ENCODE assay signal across 8 cellular contexts in genomic region chr1:202144510-202145324, GRCh38. TPM values are rescaled to one million over a fixed set of nuclear protein-coding genes. Genes with fewer than 3 reads are reported as not detected.
DNase-seq lines count a peak whose midpoint lies in the region; ATAC-seq lines count a peak whose summit lies in the region.

Gene ARL8A (minus strand): TSS chr1:202144737. CDS start chr1:202144572, 165 bp downstream.

- H3K4me3 Mint-ChIP-seq in activated CD8-positive, alpha-beta memory T cell treated with anti-CD3 and anti-CD28 coated beads, Interleukin-2, amount 10 ng/mL, durations not matched to agents 7 days and 5 days: peak within 1 kb of the TSS; percentile 85
- peak within 1 kb of the TSS; percentile 99 for H3K4me3 Mint-ChIP-seq in stimulated activated effector memory CD8-positive, alpha-beta T cell treated with anti-CD3 and anti-CD28 coated beads, Interleukin-12 subunit alpha, Interleukin-12 subunit beta, amount 100 ng/mL, for 72 hours

- H2BK120ac ChIP-seq in mesenchymal stem cell (ENCODE audit: low read depth, low read length): peak within 1 kb of the TSS; percentile 11

- H3K4ac ChIP-seq in mesenchymal stem cell (ENCODE audit: low read depth in 1 of 2, low read length in 2 of 2): peak within 1 kb of the TSS; percentile 93 to 99

- peaks cover 18% of the 10 kb centered on the region for H3K36me3 Mint-ChIP-seq in activated CD8-positive, alpha-beta memory T cell treated with anti-CD3 and anti-CD28 coated beads, Interleukin-2, amount 10 ng/mL, durations not matched to agents 7 days and 5 days
- H3K36me3 Mint-ChIP-seq in stimulated activated effector memory CD8-positive, alpha-beta T cell treated with anti-CD3 and anti-CD28 coated beads, Interleukin-12 subunit alpha, Interleukin-12 subunit beta, amount 100 ng/mL, for 72 hours: peaks cover 57% of the 10 kb centered on the region

- peak within 1 kb of the TSS; percentile 87 for H3K9ac ChIP-seq in endocrine pancreas (ENCODE audit: control insufficient read depth, insufficient read depth, low read length)
- peak within 1 kb of the TSS; percentile 88 for H3K9ac ChIP-seq in mesenchymal stem cell (ENCODE audit: low read length)

- H2BK5ac ChIP-seq in mesenchymal stem cell (ENCODE audit: low read depth, low read length, poor library complexity, severe bottlenecking): peak within 1 kb of the TSS; percentile 52

- H3K4me3 ChIP-seq in endocrine pancreas (ENCODE audit: control insufficient read depth, insufficient read depth, low read length): peak within 1 kb of the TSS; percentile 64
- peak within 1 kb of the TSS; percentile 93 to 97 for H3K4me3 ChIP-seq in mesenchymal stem cell (ENCODE audit: insufficient read depth in 1 of 2, low read depth in 1 of 2, low read length in 2 of 2)

- H3K27ac Mint-ChIP-seq in activated CD8-positive, alpha-beta memory T cell treated with anti-CD3 and anti-CD28 coated beads, Interleukin-2, amount 10 ng/mL, durations not matched to agents 7 days and 5 days: peak within 1 kb of the TSS; percentile 90
- peak within 1 kb of the TSS; percentile 99 for H3K27ac Mint-ChIP-seq in stimulated activated effector memory CD8-positive, alpha-beta T cell treated with anti-CD3 and anti-CD28 coated beads, Interleukin-12 subunit alpha, Interleukin-12 subunit beta, amount 100 ng/mL, for 72 hours

- H3K79me1 ChIP-seq in mesenchymal stem cell (replicated peaks; ENCODE audit: low read length, poor library complexity, severe bottlenecking): peaks cover 8% of the 10 kb centered on the region

- ATAC-seq in GM18498 (IDR thresholded peaks at IDR 0.05; ENCODE audit: unreplicated experiment): peak; percentile 64
- ATAC-seq in HG02938 (IDR thresholded peaks at IDR 0.05; ENCODE audit: unreplicated experiment): peak; percentile 41
- peak; percentile 84 for ATAC-seq in activated CD8-positive, alpha-beta memory T cell treated with anti-CD3 and anti-CD28 coated beads, Interleukin-2, amount 10 ng/mL, durations not matched to agents 7 days and 5 days
- peak; percentile 75 for ATAC-seq in stimulated activated effector memory CD8-positive, alpha-beta T cell treated with anti-CD3 and anti-CD28 coated beads, Interleukin-12 subunit alpha, Interleukin-12 subunit beta, amount 100 ng/mL, for 72 hours

- H3K9me3 Mint-ChIP-seq in activated CD8-positive, alpha-beta memory T cell treated with anti-CD3 and anti-CD28 coated beads, Interleukin-2, amount 10 ng/mL, durations not matched to agents 7 days and 5 days (ENCODE audit: low read depth): no peaks in the 10 kb centered on the region
- H3K9me3 Mint-ChIP-seq in stimulated activated effector memory CD8-positive, alpha-beta T cell treated with anti-CD3 and anti-CD28 coated beads, Interleukin-12 subunit alpha, Interleukin-12 subunit beta, amount 100 ng/mL, for 72 hours: no peaks in the 10 kb centered on the region

- WGBS in mesenchymal stem cell: 1% methylated on average over 49 of the region's 70 CpGs

- peak within 1 kb of the TSS in 1 of 2 experiments; percentile 83 for H2BK12ac ChIP-seq in mesenchymal stem cell (ENCODE audit: low read length in 2 of 2)

- no peak within 1 kb of the TSS for H2AK5ac ChIP-seq in mesenchymal stem cell (ENCODE audit: low read length, severe bottlenecking)

- H3K18ac ChIP-seq in mesenchymal stem cell (ENCODE audit: low read depth in 1 of 2, low read length in 2 of 2): peak within 1 kb of the TSS; percentile 96 to 97

- H3K36me3 ChIP-seq in endocrine pancreas (ENCODE audit: control insufficient read depth, insufficient read depth, low read length) (no peaks in the 10 kb centered on the region), mesenchymal stem cell (ENCODE audit: control insufficient read depth in 1 of 2, insufficient read depth in 2 of 2, low read depth in 1 of 2, low read length in 2 of 2) (peaks cover 0 to 4% of the 10 kb centered on the region in 2 experiments)

- H3K27ac ChIP-seq in mesenchymal stem cell (ENCODE audit: low read length, poor library complexity, severe bottlenecking): peak within 1 kb of the TSS; percentile 31

- H3K4me1 ChIP-seq in endocrine pancreas (ENCODE audit: control insufficient read depth, insufficient read depth, low read length): no peaks in the 10 kb centered on the region
- H3K4me1 ChIP-seq in mesenchymal stem cell (ENCODE audit: control insufficient read depth, insufficient read depth, low read depth, low read length): peaks cover 14% of the 10 kb centered on the region

- H3K4me1 Mint-ChIP-seq in activated CD8-positive, alpha-beta memory T cell treated with anti-CD3 and anti-CD28 coated beads, Interleukin-2, amount 10 ng/mL, durations not matched to agents 7 days and 5 days: peaks cover 41% of the 10 kb centered on the region
- H3K4me1 Mint-ChIP-seq in stimulated activated effector memory CD8-positive, alpha-beta T cell treated with anti-CD3 and anti-CD28 coated beads, Interleukin-12 subunit alpha, Interleukin-12 subunit beta, amount 100 ng/mL, for 72 hours: peaks cover 31% of the 10 kb centered on the region

- no peaks in the 10 kb centered on the region for H3K27me3 ChIP-seq in endocrine pancreas (ENCODE audit: control insufficient read depth, insufficient read depth, low read length)
- no peaks in the 10 kb centered on the region for H3K27me3 ChIP-seq in mesenchymal stem cell (ENCODE audit: control insufficient read depth in 1 of 2, insufficient read depth in 1 of 2, low read length in 2 of 2)

- H3K14ac ChIP-seq in mesenchymal stem cell (ENCODE audit: low read length in 2 of 2): peak within 1 kb of the TSS in 1 of 2 experiments; percentile 98

- H3K27me3 Mint-ChIP-seq in activated CD8-positive, alpha-beta memory T cell treated with anti-CD3 and anti-CD28 coated beads, Interleukin-2, amount 10 ng/mL, durations not matched to agents 7 days and 5 days: no peaks in the 10 kb centered on the region

- H2BK15ac ChIP-seq in mesenchymal stem cell (ENCODE audit: low read depth, poor library complexity, severe bottlenecking): peak within 1 kb of the TSS; percentile 90

- peak within 1 kb of the TSS; percentile 87 for H2AFZ ChIP-seq in mesenchymal stem cell (ENCODE audit: low read depth, low read length)

- no peaks in the 10 kb centered on the region for H3K9me3 ChIP-seq in endocrine pancreas (ENCODE audit: control insufficient read depth, low read length)
- no peaks in the 10 kb centered on the region for H3K9me3 ChIP-seq in mesenchymal stem cell (ENCODE audit: control insufficient read depth, low read length)

- H4K91ac ChIP-seq in mesenchymal stem cell (ENCODE audit: low read length): peak within 1 kb of the TSS; percentile 93

- H4K8ac ChIP-seq in mesenchymal stem cell (ENCODE audit: low read length): peak within 1 kb of the TSS; percentile 94

- H3K23ac ChIP-seq in mesenchymal stem cell (ENCODE audit: low read length in 2 of 2): peak within 1 kb of the TSS in 1 of 2 experiments; percentile 94

- CTCF ChIA-PET in activated CD8-positive, alpha-beta memory T cell treated with anti-CD3 and anti-CD28 coated beads, Interleukin-2, amount 10 ng/mL, durations not matched to agents 7 days and 5 days (lab: Charles Lee): interaction anchor here (0.7 to 4.4 kb wide), 8 partner anchors 10 to 172 kb away, joined by 3 to 30 read pairs (median 8); partner anchors contain the start of gene PTPN7

- DNase-seq in 8988T: peak; percentile 84
- DNase-seq in NCI-H345 (lab: John Stamatoyannopoulos, UW): peak; percentile 59
- peak; percentile 79 for DNase-seq in activated CD8-positive, alpha-beta memory T cell treated with anti-CD3 and anti-CD28 coated beads, Interleukin-2, amount 10 ng/mL, durations not matched to agents 7 days and 5 days
- DNase-seq in mesenchymal stem cell: peak; percentile 54
- DNase-seq in stimulated activated effector memory CD8-positive, alpha-beta T cell treated with anti-CD3 and anti-CD28 coated beads, Interleukin-12 subunit alpha, Interleukin-12 subunit beta, amount 100 ng/mL, for 72 hours (ENCODE audit: low spot score in 2 of 2): peak; percentile 60 to 83

- peak within 1 kb of the TSS; percentile 71 for H3K4me2 ChIP-seq in mesenchymal stem cell (ENCODE audit: low read length, poor library complexity, severe bottlenecking)

RNA-seq across cellular contexts. Expression of gene ARL8A, which starts in this region (rescaled TPM):
- total RNA-seq in activated CD8-positive, alpha-beta memory T cell treated with anti-CD3 and anti-CD28 coated beads, Interleukin-2, amount 10 ng/mL, durations not matched to agents 7 days and 5 days: 10 to 100 TPM; 50.0 to 68.9 TPM
- polyA plus RNA-seq in mesenchymal stem cell (2013, experiment 1 of 2): 48.3 TPM
- polyA plus RNA-seq in mesenchymal stem cell (2013, experiment 2 of 2): 47.5 TPM

Comparison
In these comparisons a context has a peak if more than half of its experiments do, and no peak if none do; other contexts are left out.
1. Peak in every context shown above with its lines: DNase-seq, ATAC-seq, H3K4me3 ChIP-seq and H3K27ac ChIP-seq.